ENCODE assay signal across 8 cellular contexts in genomic region chrX:148609766-148610698, GRCh38.
DNase-seq lines count a peak whose midpoint lies in the region; ATAC-seq lines count a peak whose summit lies in the region.

No MANE protein-coding gene starts in this region.

- no peaks in the 10 kb centered on the region for H3K27me3 Mint-ChIP-seq in activated naive CD8-positive, alpha-beta T cell treated with anti-CD3 and anti-CD28 coated beads, Interleukin-2, amount 50 U/mL, for 24 hours

- H3K4me3 ChIP-seq in GM08714 (ENCODE audit: low read length) = peak overlapping the region; percentile 47; the same call in 1 of the 2 replicates

- no peaks in the 10 kb centered on the region for H3K36me3 Mint-ChIP-seq in activated naive CD8-positive, alpha-beta T cell treated with anti-CD3 and anti-CD28 coated beads, Interleukin-2, amount 50 U/mL, for 24 hours (ENCODE audit: low read depth)

- peak; percentile 1 for DNase-seq in activated naive CD8-positive, alpha-beta T cell treated with anti-CD3 and anti-CD28 coated beads, Interleukin-2, amount 50 U/mL, for 24 hours
- DNase-seq in NCI-H128 (lab: John Stamatoyannopoulos, UW; ENCODE audit: unreplicated experiment) (no peak), kidney glomerular epithelial cell (lab: John Stamatoyannopoulos, UW) (no peak), GM03348 (ENCODE audit: low spot score) (no peak)
- no peak for DNase-seq in activated CD8-positive, alpha-beta memory T cell treated with anti-CD3 and anti-CD28 coated beads for 24 hours

- H3K9me3 Mint-ChIP-seq in activated naive CD8-positive, alpha-beta T cell treated with anti-CD3 and anti-CD28 coated beads, Interleukin-2, amount 50 U/mL, for 24 hours = peaks cover 4% of the 10 kb centered on the region

- peak overlapping the region; percentile 17 for H3K4me3 Mint-ChIP-seq in activated naive CD8-positive, alpha-beta T cell treated with anti-CD3 and anti-CD28 coated beads, Interleukin-2, amount 50 U/mL, for 24 hours

- ATAC-seq in GM21390 (IDR thresholded peaks at IDR 0.05; ENCODE audit: unreplicated experiment) (peak; percentile 69), HG03521 (IDR thresholded peaks at IDR 0.05; ENCODE audit: unreplicated experiment) (peak; percentile 65)
- peak; percentile 79 for ATAC-seq in activated naive CD8-positive, alpha-beta T cell treated with anti-CD3 and anti-CD28 coated beads, Interleukin-2, amount 50 U/mL, for 24 hours

- H3K27ac Mint-ChIP-seq in activated naive CD8-positive, alpha-beta T cell treated with anti-CD3 and anti-CD28 coated beads, Interleukin-2, amount 50 U/mL, for 24 hours = peak overlapping the region; percentile 69

- H3K4me1 Mint-ChIP-seq in activated naive CD8-positive, alpha-beta T cell treated with anti-CD3 and anti-CD28 coated beads, Interleukin-2, amount 50 U/mL, for 24 hours = peaks cover 35% of the 10 kb centered on the region
